Comparison of ENCODE assay signal across 10 cellular contexts in the genomic region with DNA sequence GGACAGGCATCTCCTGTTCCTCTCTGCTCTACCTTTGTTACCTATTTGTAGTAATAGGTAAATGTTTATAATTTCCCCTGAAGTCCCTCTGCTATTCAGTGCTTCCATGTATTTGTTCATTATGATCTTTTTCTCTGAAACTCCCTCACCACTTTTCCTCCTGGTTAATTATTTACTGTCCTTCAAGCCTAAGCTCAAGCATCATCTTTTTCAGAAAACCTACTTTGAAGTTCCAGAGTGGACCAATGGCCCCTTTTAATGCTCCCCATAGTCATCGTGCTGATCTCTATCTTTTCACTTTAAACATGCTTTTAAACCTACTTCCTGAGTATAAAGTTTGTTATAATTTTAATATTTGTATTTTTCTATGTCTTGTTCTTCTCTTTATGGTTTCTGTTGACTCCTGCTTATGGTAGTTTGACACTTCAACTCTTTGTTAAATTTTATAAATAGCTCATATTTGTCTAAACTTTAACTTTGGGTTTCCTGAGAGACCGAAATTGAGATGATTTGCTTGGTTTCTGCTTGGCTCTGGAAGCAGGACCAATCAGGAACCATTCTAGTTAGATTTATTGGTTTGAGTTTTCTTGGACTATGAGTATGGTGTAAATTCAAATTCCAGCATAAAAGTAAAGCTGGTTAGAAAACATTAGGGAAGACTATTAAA. TPM values are rescaled to one million over a fixed set of nuclear protein-coding genes. Genes with fewer than 3 reads are reported as not detected.
A peak's percentile ranks its signal among the peaks of the same experiment; 100 is the strongest.
DNase-seq lines count a peak whose midpoint lies in the region; ATAC-seq, FAIRE-seq and TF ChIP-seq lines count a peak whose summit lies in the region.
"Not testable (repeated sequence)": the region's sequence is repeated elsewhere in the genome, so short reads cannot be mapped to it uniquely, and the experiment has no call there.
"Had no signal": no experiment of that assay in that cellular context is flagged by ENCODE, and none has a peak within 500 bp of the region (broad histone marks: within the 10 kb centered on the region; RNA-seq: fewer than 3 reads in every experiment).

No MANE protein-coding gene starts in this region.

- intact Hi-C loops in GM12878 (cut with micrococcal nuclease; ENCODE audit: unreplicated experiment) = not testable (repeated sequence)

- POLR2A ChIA-PET in GM12878 (lab: Charles Lee) = interaction anchor here (1.3 kb wide), 1 partner anchor 35 kb away, joined by 5 read pairs; no protein-coding TSS in a partner anchor

- H3K79me2 ChIP-seq in GM12878 (ENCODE audit: control insufficient read depth, insufficient read depth, low read length) = not testable (repeated sequence)

- not testable (repeated sequence) for TF ChIP-seq CTCF in GM12878 (IDR thresholded peaks at IDR 0.05 in 2 of 3, conservative IDR thresholded peaks at IDR 0.05 in 1 of 3; ENCODE audit: control insufficient read depth in 2 of 3, extremely low read depth in 1 of 3, insufficient read depth in 1 of 3, low read depth in 3 of 3, low read length in 3 of 3)

- CTCF ChIA-PET in GM12878 (lab: Yijun Ruan, JAX) = interaction anchor here (1.4 to 1.6 kb wide), 2 partner anchors 19 to 55 kb away, joined by 4 to 7 read pairs; no protein-coding TSS in a partner anchor

- not testable (repeated sequence) for TF ChIP-seq POLR2A in GM12878 (IDR thresholded peaks at IDR 0.05; ENCODE audit: low read depth, low read length)

- H3K27me3 ChIP-seq in GM12878 (replicated peaks in 1 of 2; ENCODE audit: control insufficient read depth in 2 of 2, insufficient read depth in 2 of 2, low read length in 1 of 2) = not testable (repeated sequence)

- H3K36me3 ChIP-seq in GM12878 (ENCODE audit: control insufficient read depth in 2 of 2, insufficient read depth in 2 of 2, low read length in 1 of 2) = not testable (repeated sequence)

- in situ Hi-C loops in GM12878 (cut with MboI) = not testable (repeated sequence)

- FAIRE-seq in GM12878 (lab: Jason Lieb, UNC) = not testable (repeated sequence)

- ATAC-seq in GM18511 (IDR thresholded peaks at IDR 0.05; ENCODE audit: unreplicated experiment) (peak; percentile 74), GM19043 (IDR thresholded peaks at IDR 0.05; ENCODE audit: low read depth, unreplicated experiment) (peak; percentile 62), GM19468 (IDR thresholded peaks at IDR 0.05; ENCODE audit: extremely low read depth, unreplicated experiment) (peak; percentile 28), GM21786 (IDR thresholded peaks at IDR 0.05; ENCODE audit: unreplicated experiment) (peak; percentile 54), HG02938 (IDR thresholded peaks at IDR 0.05; ENCODE audit: unreplicated experiment) (peak; percentile 60), HG03175 (IDR thresholded peaks at IDR 0.05; ENCODE audit: unreplicated experiment) (peak; percentile 67), GM12878 (peak; percentile 55)

- H3K4me1 ChIP-seq in GM12878 (ENCODE audit: control insufficient read depth, insufficient read depth, low read length) = not testable (repeated sequence)

- H3K9ac ChIP-seq in GM12878 (ENCODE audit: control insufficient read depth, insufficient read depth, low read length) = not testable (repeated sequence)

- WGBS in GM12878 (ENCODE audit: insufficient coverage, insufficient replicate concordance, low lambda C conversion rate, missing lambda C conversion rate) = 12% methylated on average over 2 of the region's 2 CpGs

- H3K27ac ChIP-seq in GM12878 (ENCODE audit: control insufficient read depth, insufficient read depth) = not testable (repeated sequence)

- not testable (repeated sequence) for TF ChIP-seq RAD21 in GM12878 (IDR thresholded peaks at IDR 0.05; ENCODE audit: insufficient read depth, low read depth, low read length)

- not testable (repeated sequence) for BruUV-seq in GM12878 (replicated peaks; lab: Mats Ljungman, UMichigan)

- not testable (repeated sequence) for H2AFZ ChIP-seq in GM12878 (ENCODE audit: control insufficient read depth, low read depth, low read length)

- H3K9me3 ChIP-seq in GM12878 (replicated peaks; ENCODE audit: control insufficient read depth, insufficient read depth, low read length) = not testable (repeated sequence)

- RAD21 ChIA-PET in GM12878 (lab: Charles Lee; ENCODE audit: unreplicated experiment) = interaction anchor here (0.7 to 1.8 kb wide), 4 partner anchors 9 to 390 kb away, joined by 3 read pairs; no protein-coding TSS in a partner anchor

- not testable (repeated sequence) for H4K20me1 ChIP-seq in GM12878 (ENCODE audit: control insufficient read depth, insufficient read depth)

- H3K4me3 ChIP-seq in GM12878 = not testable (repeated sequence)

- not testable (repeated sequence) for H3K4me2 ChIP-seq in GM12878 (ENCODE audit: control insufficient read depth, insufficient read depth)

- not testable (repeated sequence) for TF ChIP-seq EP300 in GM12878 (IDR thresholded peaks at IDR 0.05; ENCODE audit: borderline replicate concordance in 1 of 2, control insufficient read depth in 1 of 2, low read depth in 2 of 2, low read length in 2 of 2)

- SMC1A ChIA-PET in GM12878 (lab: Charles Lee; ENCODE audit: uncharacterized antibody, unreplicated experiment) = interaction anchor here (1.2 to 2.2 kb wide), 7 partner anchors 14 to 41 kb away, joined by 3 to 7 read pairs (median 4); no protein-coding TSS in a partner anchor

- DNase-seq in GM12878 (ENCODE audit: low read depth, low spot score) = not testable (repeated sequence)

RNA-seq across cellular contexts. Expression of gene IGFBPL1, which starts 48.5 kb away (rescaled TPM):
- total RNA-seq in GM12878 (2013; cell fraction: nucleolus; rRNA removed) = not detected in 2 replicates
- total RNA-seq in GM12878 (2014; rRNA removed) (not detected in 2 replicates), GM12878 (2014; rRNA removed; fragmentation: Illumina TruSeq; extraction: Trizol) (not detected in 2 replicates), GM12878 (2021) (not detected in 2 replicates)
- polyA plus RNA-seq in GM12878 (2011; ENCODE audit: low read depth) = not detected
- polyA plus RNA-seq in GM12878 (2011; rRNA removed) (not detected in 2 replicates), GM12878 (2014; fragmentation: Illumina TruSeq; extraction: Trizol) (not detected in 2 replicates), GM12878 (2014; fragmentation: Nextera tagmentation; extraction: Ambion mirVana) (not detected), GM12878 (2014; rRNA removed) (not detected in 2 replicates), GM12878 (2016; fragmentation: Nextera tagmentation; extraction: Ambion mirVana) (under 1 TPM in 1 of 2 experiments, not detected in 1; 0.25 TPM)
- polyA plus RNA-seq in GM12878 (2011; cell fraction: cytosol; rRNA removed) = not detected in 2 replicates
- polyA plus RNA-seq in GM12878 (2011; cell fraction: nucleus; rRNA removed) = 0.10 and 0.12 TPM in 2 replicates
- not detected in 2 replicates for polyA plus RNA-seq in GM12878 (2012)
- polyA minus RNA-seq in GM12878 (2011; rRNA and poly(A)+ RNA removed) = not detected in 2 replicates
- not detected in 2 replicates for polyA minus RNA-seq in GM12878 (2011; cell fraction: cytosol; rRNA and poly(A)+ RNA removed)
- polyA minus RNA-seq in GM12878 (2011; cell fraction: nucleus; rRNA and poly(A)+ RNA removed) = not detected in 2 replicates
- total RNA-seq: CD4-positive, CD25-positive, alpha-beta regulatory T cell; Right ventricle myocardium inferior; T-cell had no signal
- polyA plus RNA-seq: CD4-positive, CD25-positive, alpha-beta regulatory T cell had no signal
